14 cellular contexts compared by ENCODE assay signal in the genomic region with DNA sequence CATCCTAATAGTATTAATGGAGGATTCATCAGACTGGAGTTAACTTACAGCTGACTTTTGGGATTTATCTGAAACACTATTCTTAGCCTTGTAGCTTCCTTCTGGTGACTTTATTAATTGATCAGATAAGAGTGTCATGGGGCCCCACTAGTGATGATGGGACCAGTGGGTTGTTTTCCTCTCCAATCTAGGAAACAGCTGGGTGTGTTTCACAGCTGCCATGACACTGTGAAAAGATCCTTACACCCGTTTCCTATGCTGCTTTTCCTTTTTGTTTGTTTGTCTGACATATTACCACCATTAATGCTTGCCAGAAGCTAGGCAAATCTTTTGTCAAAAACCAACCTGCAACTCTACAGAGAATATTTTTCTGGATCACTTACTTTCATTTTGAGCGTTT.
DNase-seq lines count a peak whose midpoint lies in the region; ATAC-seq and TF ChIP-seq lines count a peak whose summit lies in the region.
"Had no signal": no experiment of that assay in that cellular context is flagged by ENCODE, and none has a peak within 500 bp of the region (broad histone marks: within the 10 kb centered on the region; RNA-seq: fewer than 3 reads in every experiment).

No MANE protein-coding gene starts in this region.

- no peak for TF ChIP-seq POLR2A in heart left ventricle (IDR thresholded peaks at IDR 0.05)

- H3K4me3 ChIP-seq in heart left ventricle, result peak overlapping the region in 1 of 12 donors; percentile 28
- H3K4me3 ChIP-seq in endodermal cell (ENCODE audit: low read length), result no peak overlapping the region

- TF ChIP-seq CTCF in heart left ventricle (IDR thresholded peaks at IDR 0.05), result no peak
- no peak for TF ChIP-seq CTCF in endodermal cell (conservative IDR thresholded peaks at IDR 0.05)

- intact Hi-C loops in heart left ventricle (cut with DNase I) (no loop called here), left ventricle myocardium superior (cut with micrococcal nuclease) (no loop called here)

- ATAC-seq in heart left ventricle (no peak), left ventricle myocardium superior (no peak), HG02981 (IDR thresholded peaks at IDR 0.05; ENCODE audit: unreplicated experiment) (no peak)
- ATAC-seq in stimulated activated memory B cell treated with anti-CD40 and anti-IgM and Interleukin-4, amounts not matched to agents 10 μg/mL and 1 μg/mL and 100 μg/mL, for 72 hours, result no peak
- ATAC-seq: Panc1 had no signal

- H3K27ac ChIP-seq in heart left ventricle, result peak overlapping the region in 8 of 12 donors; percentile 35 to 79 (median 67)
- H3K27ac ChIP-seq in endodermal cell (ENCODE audit: low read depth, low read length), result no peak overlapping the region
- H3K27ac ChIP-seq: WERI-Rb-1 had no signal

- CTCF ChIA-PET in activated CD4-positive, alpha-beta memory T cell treated with anti-CD3 and anti-CD28 coated beads, Interleukin-2, amount 10 ng/mL, durations not matched to agents 7 days and 5 days (lab: Charles Lee), result no interaction called here

- WGBS in heart left ventricle, 4 donors, result 50 to 62% (median 59%) methylated on average over 2 of the region's 2 CpGs
- 78 to 85% methylated on average over 1 to 2 of the region's 2 CpGs for WGBS in endodermal cell (ENCODE audit: insufficient coverage in 1 of 2, insufficient read length in 1 of 2), 2 experiments

- H3K4me3 Mint-ChIP-seq in activated CD4-positive, alpha-beta memory T cell treated with anti-CD3 and anti-CD28 coated beads, Interleukin-2, amount 10 ng/mL, durations not matched to agents 7 days and 5 days, result peak overlapping the region; percentile 6
- H3K4me3 Mint-ChIP-seq in stimulated activated memory B cell treated with anti-CD40 and anti-IgM and Interleukin-4, amounts not matched to agents 10 μg/mL and 1 μg/mL and 100 μg/mL, for 72 hours, result peak overlapping the region; percentile 22
- H3K4me3 Mint-ChIP-seq in endodermal cell, result no peak overlapping the region

- peaks cover 14% of the 10 kb centered on the region for H3K27me3 Mint-ChIP-seq in activated CD4-positive, alpha-beta memory T cell treated with anti-CD3 and anti-CD28 coated beads, Interleukin-2, amount 10 ng/mL, durations not matched to agents 7 days and 5 days
- H3K27me3 Mint-ChIP-seq in stimulated activated memory B cell treated with anti-CD40 and anti-IgM and Interleukin-4, amounts not matched to agents 10 μg/mL and 1 μg/mL and 100 μg/mL, for 72 hours, result peaks cover 37% of the 10 kb centered on the region
- peaks cover 2% of the 10 kb centered on the region for H3K27me3 Mint-ChIP-seq in endodermal cell (ENCODE audit: insufficient read depth)

- H3K9ac ChIP-seq in endodermal cell (ENCODE audit: extremely low read depth, low read length, poor library complexity, severe bottlenecking), result no peak overlapping the region

- peaks cover 0 to 9% (median 0%) of the 10 kb centered on the region in 9 donors for H3K27me3 ChIP-seq in heart left ventricle
- no peaks in the 10 kb centered on the region for H3K27me3 ChIP-seq in endodermal cell (ENCODE audit: control insufficient read depth, insufficient read depth, low read length, poor library complexity, severe bottlenecking)

- no peaks in the 10 kb centered on the region for H3K9me3 Mint-ChIP-seq in activated CD4-positive, alpha-beta memory T cell treated with anti-CD3 and anti-CD28 coated beads, Interleukin-2, amount 10 ng/mL, durations not matched to agents 7 days and 5 days
- peaks cover 3% of the 10 kb centered on the region for H3K9me3 Mint-ChIP-seq in stimulated activated memory B cell treated with anti-CD40 and anti-IgM and Interleukin-4, amounts not matched to agents 10 μg/mL and 1 μg/mL and 100 μg/mL, for 72 hours
- no peaks in the 10 kb centered on the region for H3K9me3 Mint-ChIP-seq in endodermal cell

- POLR2A ChIA-PET in activated CD4-positive, alpha-beta memory T cell treated with anti-CD3 and anti-CD28 coated beads, Interleukin-2, amount 10 ng/mL, durations not matched to agents 7 days and 5 days (lab: Charles Lee), result no interaction called here

- DNase-seq in heart left ventricle (no peak), left ventricle myocardium superior (no peak), glomerular endothelial cell (ENCODE audit: extremely low read depth, low read depth, low spot score) (peak; percentile 2), endodermal cell (no peak), NCI-H1694 treated with DMSO at 0.1 percent for 48 hours (lab: John Stamatoyannopoulos, UW) (no peak)
- no peak for DNase-seq in activated CD4-positive, alpha-beta memory T cell treated with anti-CD3 and anti-CD28 coated beads, Interleukin-2, amount 10 ng/mL, durations not matched to agents 7 days and 5 days
- DNase-seq: aorta; NCI-H2081 treated with DMSO at 0.1 percent for 48 hours; NCI-H69; stimulated activated CD4-positive, alpha-beta T cell treated with anti-CD3 and anti-CD28 coated beads, Interleukin-12 subunit alpha, Interleukin-12 subunit beta, amount 100 ng/mL, for 4 hours; WERI-Rb-1 had no signal

- peaks cover 0 to 24% (median 5%) of the 10 kb centered on the region in 12 donors for H3K4me1 ChIP-seq in heart left ventricle
- H3K4me1 ChIP-seq in endodermal cell (ENCODE audit: control insufficient read depth, insufficient read depth, low read length), result no peaks in the 10 kb centered on the region

- H3K36me3 ChIP-seq in heart left ventricle, result no peaks in the 10 kb centered on the region
- no peaks in the 10 kb centered on the region for H3K36me3 ChIP-seq in endodermal cell (ENCODE audit: control insufficient read depth, insufficient read depth, low read length)
- H3K36me3 ChIP-seq: WERI-Rb-1 had no signal

- H3K4me1 Mint-ChIP-seq in activated CD4-positive, alpha-beta memory T cell treated with anti-CD3 and anti-CD28 coated beads, Interleukin-2, amount 10 ng/mL, durations not matched to agents 7 days and 5 days, result peaks cover 7% of the 10 kb centered on the region
- no peaks in the 10 kb centered on the region for H3K4me1 Mint-ChIP-seq in stimulated activated memory B cell treated with anti-CD40 and anti-IgM and Interleukin-4, amounts not matched to agents 10 μg/mL and 1 μg/mL and 100 μg/mL, for 72 hours
- peaks cover 4% of the 10 kb centered on the region for H3K4me1 Mint-ChIP-seq in endodermal cell

- no peak overlapping the region for H3K27ac Mint-ChIP-seq in activated CD4-positive, alpha-beta memory T cell treated with anti-CD3 and anti-CD28 coated beads, Interleukin-2, amount 10 ng/mL, durations not matched to agents 7 days and 5 days
- H3K27ac Mint-ChIP-seq in stimulated activated memory B cell treated with anti-CD40 and anti-IgM and Interleukin-4, amounts not matched to agents 10 μg/mL and 1 μg/mL and 100 μg/mL, for 72 hours, result no peak overlapping the region
- H3K27ac Mint-ChIP-seq in endodermal cell, result no peak overlapping the region

- H3K36me3 Mint-ChIP-seq in activated CD4-positive, alpha-beta memory T cell treated with anti-CD3 and anti-CD28 coated beads, Interleukin-2, amount 10 ng/mL, durations not matched to agents 7 days and 5 days (ENCODE audit: low read depth), result no peaks in the 10 kb centered on the region
- H3K36me3 Mint-ChIP-seq in stimulated activated memory B cell treated with anti-CD40 and anti-IgM and Interleukin-4, amounts not matched to agents 10 μg/mL and 1 μg/mL and 100 μg/mL, for 72 hours, result peaks cover 6% of the 10 kb centered on the region
- no peaks in the 10 kb centered on the region for H3K36me3 Mint-ChIP-seq in endodermal cell (ENCODE audit: low read depth)

- H3K9me3 ChIP-seq in heart left ventricle (peaks cover 0 to 4% (median 0%) of the 10 kb centered on the region in 12 donors), endodermal cell (ENCODE audit: control insufficient read depth, low read length) (no peaks in the 10 kb centered on the region)
